In genomic region chr3:49199244-49199899, GRCh38 we compare ENCODE assay signal across 9 cellular contexts. TPM values are rescaled to one million over a fixed set of nuclear protein-coding genes. Genes with fewer than 3 reads are reported as not detected.
A peak's percentile ranks its signal among the peaks of the same experiment; 100 is the strongest.
DNase-seq lines count a peak whose midpoint lies in the region; ATAC-seq, FAIRE-seq and TF ChIP-seq lines count a peak whose summit lies in the region.
"Had no signal": no experiment of that assay in that cellular context is flagged by ENCODE, and none has a peak within 500 bp of the region (broad histone marks: within the 10 kb centered on the region; RNA-seq: fewer than 3 reads in every experiment).

No MANE protein-coding gene starts in this region.

- H3K14ac ChIP-seq in neuronal stem cell (ENCODE audit: low read length), result no peak overlapping the region

- no peak for TF ChIP-seq CTCF in A673 (conservative IDR thresholded peaks at IDR 0.05; ENCODE audit: low read depth, low read length)
- no peak for TF ChIP-seq CTCF in RWPE2 (IDR thresholded peaks at IDR 0.05; ENCODE audit: poor library complexity, severe bottlenecking)

- H3K4me2 ChIP-seq in neuronal stem cell (ENCODE audit: insufficient read depth, low read length, poor library complexity, severe bottlenecking), result no peak overlapping the region

- peak overlapping the region; percentile 68 for H3K23ac ChIP-seq in neuronal stem cell (ENCODE audit: low read depth, low read length, poor library complexity)

- peak overlapping the region; percentile 80 for H3K18ac ChIP-seq in neuronal stem cell (ENCODE audit: low read length)

- H3K9me3 ChIP-seq in A673 (ENCODE audit: low read depth, low read length, poor library complexity, severe bottlenecking) (no peaks in the 10 kb centered on the region), RWPE2 (ENCODE audit: severe bottlenecking) (no peaks in the 10 kb centered on the region), neuronal stem cell (replicated peaks in 1 of 2; ENCODE audit: control insufficient read depth in 2 of 2, insufficient read depth in 1 of 2, low read depth in 1 of 2, low read length in 2 of 2) (peaks cover 0 to 2% of the 10 kb centered on the region in 2 donors)

- H2BK5ac ChIP-seq in neuronal stem cell (ENCODE audit: low read length), result no peak overlapping the region

- H3K36me3 ChIP-seq in A673 (ENCODE audit: insufficient read depth, low read length, poor library complexity, severe bottlenecking) (no peaks in the 10 kb centered on the region), RWPE2 (ENCODE audit: low read depth) (no peaks in the 10 kb centered on the region), neuronal stem cell (replicated peaks in 1 of 2; ENCODE audit: control insufficient read depth in 2 of 2, insufficient read depth in 2 of 2, low read length in 2 of 2) (no peaks in the 10 kb centered on the region)

- H3K4me1 ChIP-seq in A673 (ENCODE audit: insufficient read depth, low read length, poor library complexity, severe bottlenecking) (no peaks in the 10 kb centered on the region), RWPE2 (ENCODE audit: insufficient read depth, poor library complexity, severe bottlenecking) (no peaks in the 10 kb centered on the region), neuronal stem cell (ENCODE audit: control insufficient read depth in 2 of 2, insufficient read depth in 1 of 2, low read depth in 1 of 2, low read length in 2 of 2) (no peaks in the 10 kb centered on the region)

- H2AK5ac ChIP-seq in neuronal stem cell (ENCODE audit: low read depth, low read length), result no peak overlapping the region

- H3K27ac ChIP-seq in A673 (ENCODE audit: low read depth, low read length, poor library complexity, severe bottlenecking), result no peak overlapping the region
- no peak overlapping the region for H3K27ac ChIP-seq in RWPE2 (ENCODE audit: poor library complexity, severe bottlenecking)
- H3K27ac ChIP-seq in neuronal stem cell (replicated peaks; ENCODE audit: low read length), result no peak overlapping the region

- FAIRE-seq in GM12891 (lab: Jason Lieb, UNC), result no peak

- H2AFZ ChIP-seq in neuronal stem cell (ENCODE audit: low read length), result peak overlapping the region; percentile 3

- POLR2A ChIA-PET in A673 (lab: Charles Lee; ENCODE audit: low non-redundant PET), result no interaction called here

- no peak overlapping the region for H2BK15ac ChIP-seq in neuronal stem cell (ENCODE audit: low read length)

- BruUV-seq in A673 (replicated peaks; lab: Mats Ljungman, UMichigan), result no TSS peak

- no peaks in the 10 kb centered on the region for H3K79me1 ChIP-seq in neuronal stem cell (ENCODE audit: low read depth, low read length)

- DNase-seq in A673 (ENCODE audit: low spot score), result peak; percentile 61
- DNase-seq in RWPE2 (ENCODE audit: low spot score), result peak; percentile 72
- DNase-seq in fibroblast of the conjunctiva (ENCODE audit: low read depth), result peak; percentile 78
- DNase-seq in neuronal stem cell (ENCODE audit: low spot score), result no peak
- no peak for DNase-seq in NCI-H510A (lab: John Stamatoyannopoulos, UW)
- no peak for DNase-seq in RKO (ENCODE audit: low spot score)
- no peak for DNase-seq in GM12891 (ENCODE audit: insufficient read length, low spot score)
- no peak for DNase-seq in NCI-H1092 treated with DMSO at 0.1 percent for 48 hours (lab: John Stamatoyannopoulos, UW)
- DNase-seq: SIG-M5 had no signal

- no peak overlapping the region for H4K8ac ChIP-seq in neuronal stem cell (ENCODE audit: low read depth, low read length)

- peak overlapping the region; percentile 35 for H2BK120ac ChIP-seq in neuronal stem cell (ENCODE audit: low read depth, low read length)

- peak; percentile 40; the same call in 2 of the 3 replicates for ATAC-seq in RWPE2 (ENCODE audit: low read depth)

- WGBS in neuronal stem cell (ENCODE audit: extremely low coverage in 2 of 2, insufficient read length in 2 of 2, insufficient replicate concordance in 1 of 2), 2 donors, result no CpG with 5 or more reads among the region's 52 CpGs

- H4K91ac ChIP-seq in neuronal stem cell (ENCODE audit: low read depth, low read length, poor library complexity), result peak overlapping the region; percentile 2

- H2BK12ac ChIP-seq in neuronal stem cell (ENCODE audit: low read length), result peak overlapping the region; percentile 22

- H3K4ac ChIP-seq in neuronal stem cell (ENCODE audit: low read length), result no peak overlapping the region

- no peaks in the 10 kb centered on the region for H3K27me3 ChIP-seq in A673 (replicated peaks; ENCODE audit: insufficient read depth, low read depth, low read length, poor library complexity)
- no peaks in the 10 kb centered on the region for H3K27me3 ChIP-seq in RWPE2 (ENCODE audit: insufficient read depth, poor library complexity, severe bottlenecking)
- no peaks in the 10 kb centered on the region for H3K27me3 ChIP-seq in neuronal stem cell (ENCODE audit: control insufficient read depth in 3 of 3, insufficient read depth in 3 of 3, low read depth in 1 of 3, low read length in 3 of 3)

- H3K9ac ChIP-seq in neuronal stem cell (ENCODE audit: low read depth, low read length, poor library complexity), result no peak overlapping the region

- TF ChIP-seq POLR2A in GM12891 (IDR thresholded peaks at IDR 0.05; ENCODE audit: low read depth, low read length), result no peak

- intact Hi-C loops in A673 (cut with micrococcal nuclease; ENCODE audit: unreplicated experiment), result no loop called here

- H3K4me3 ChIP-seq in A673 (ENCODE audit: low read depth, low read length, poor library complexity, severe bottlenecking) (no peak overlapping the region), RWPE2 (ENCODE audit: severe bottlenecking) (no peak overlapping the region), neuronal stem cell (ENCODE audit: low read length in 2 of 2) (no peak overlapping the region)

- CTCF ChIA-PET in A673 (lab: Charles Lee), result no interaction called here

TF ChIP-seq in GM12891, 5 proteins besides CTCF, POLR2A, EP300 and RAD21:
- TF ChIP-seq TAF1 (IDR thresholded peaks at IDR 0.05; ENCODE audit: low read depth, low read length) (no peak), POU2F2 (IDR thresholded peaks at IDR 0.05; ENCODE audit: low read depth, low read length) (no peak), POLR2AphosphoS5 (IDR thresholded peaks at IDR 0.05; ENCODE audit: low read depth, low read length) (no peak), SPI1 (IDR thresholded peaks at IDR 0.05; ENCODE audit: low read depth, low read length) (no peak), PAX5 (IDR thresholded peaks at IDR 0.05; ENCODE audit: insufficient read depth, low read length, severe bottlenecking) (no peak)

RNA-seq across cellular contexts. Expression of gene KLHDC8B, which starts 28.0 kb away (rescaled TPM):
- 5.1 and 6.9 TPM in 2 replicates for total RNA-seq in A673 (2021)
- 44.7 TPM for polyA plus RNA-seq in neuronal stem cell (2013, experiment 1 of 2)
- 43.9 TPM for polyA plus RNA-seq in neuronal stem cell (2013, experiment 2 of 2)
- polyA plus RNA-seq in GM12891 (2012; ENCODE audit: low read depth, missing spikeins), result 3.5 TPM

RNA-seq across cellular contexts. Expression of gene CCDC71, which starts 33.2 kb away (rescaled TPM):
- total RNA-seq in A673 (2021), result 10.4 and 10.6 TPM in 2 replicates
- 17.1 TPM for polyA plus RNA-seq in neuronal stem cell (2013, experiment 1 of 2)
- polyA plus RNA-seq in neuronal stem cell (2013, experiment 2 of 2), result 16.2 TPM
- 13.6 TPM for polyA plus RNA-seq in GM12891 (2012; ENCODE audit: low read depth, missing spikeins)

Comparison
In these comparisons a context has a peak if more than half of its experiments do, and no peak if none do; other contexts are left out.
1. DNase-seq: peak in A673 (single experiment), RWPE2 (single experiment) and fibroblast of the conjunctiva (single experiment); none in neuronal stem cell (single experiment), NCI-H510A (single experiment), RKO (single experiment), GM12891 (single experiment) and NCI-H1092 treated with DMSO at 0.1 percent for 48 hours (single experiment).